ENCODE assay signal across 22 cellular contexts in genomic region chr17:7426896-7427488, GRCh38. TPM values are rescaled to one million over a fixed set of nuclear protein-coding genes. Genes with fewer than 3 reads are reported as not detected.
DNase-seq lines count a peak whose midpoint lies in the region; ATAC-seq, FAIRE-seq and TF ChIP-seq lines count a peak whose summit lies in the region.
"Had no signal": no experiment of that assay in that cellular context is flagged by ENCODE, and none has a peak within 500 bp of the region (broad histone marks: within the 10 kb centered on the region; RNA-seq: fewer than 3 reads in every experiment).

No MANE protein-coding gene starts in this region.

- H2BK5ac ChIP-seq in IMR-90 (ENCODE audit: low read depth, low read length, poor library complexity, severe bottlenecking) (no peak overlapping the region), H1 (ENCODE audit: low read depth, low read length) (no peak overlapping the region), neuronal stem cell (ENCODE audit: low read length) (peak overlapping the region; percentile 79)

- TF ChIP-seq POLR2A in IMR-90 (IDR thresholded peaks at IDR 0.05; ENCODE audit: low read depth, low read length): no peak
- TF ChIP-seq POLR2A in H1 (IDR thresholded peaks at IDR 0.05; ENCODE audit: control extremely low read depth in 1 of 2, low read depth in 2 of 2, low read length in 2 of 2): no peak

- H3K4me1 ChIP-seq in IMR-90 (ENCODE audit: control insufficient read depth, insufficient read depth, low read length): no peaks in the 10 kb centered on the region
- H3K4me1 ChIP-seq in H1 (replicated peaks in 1 of 4; ENCODE audit: control insufficient read depth in 3 of 4, insufficient read depth in 4 of 4, low read length in 3 of 4): no peaks in the 10 kb centered on the region; a peak in 1 of 7 replicates
- H3K4me1 ChIP-seq in neuronal stem cell (ENCODE audit: control insufficient read depth in 2 of 2, insufficient read depth in 1 of 2, low read depth in 1 of 2, low read length in 2 of 2): peaks cover 0 to 1% of the 10 kb centered on the region in 2 donors

- H3K14ac ChIP-seq in IMR-90 (replicated peaks; ENCODE audit: low read depth, low read length) (no peak overlapping the region), H1 (ENCODE audit: insufficient read length) (no peak overlapping the region), neuronal stem cell (ENCODE audit: low read length) (peak overlapping the region; percentile 63)

- H3K27ac ChIP-seq in IMR-90 (ENCODE audit: insufficient read depth, low read length) (no peak overlapping the region), H1 (ENCODE audit: low read depth, low read length) (no peak overlapping the region), neuronal stem cell (replicated peaks; ENCODE audit: low read length) (no peak overlapping the region)

- no peak for ATAC-seq in IMR-90 (ENCODE audit: low read depth)
- ATAC-seq in HG03097 (IDR thresholded peaks at IDR 0.05; ENCODE audit: low FRiP score, unreplicated experiment): no peak
- no peak for ATAC-seq in HG03108 (IDR thresholded peaks at IDR 0.05; ENCODE audit: unreplicated experiment)
- ATAC-seq: HCT116 had no signal

- WGBS in IMR-90 (ENCODE audit: extremely low coverage in 2 of 2, insufficient read length in 1 of 2), 2 experiments: 93% methylated on average over 17 of the region's 29 CpGs; no CpG with 5 or more reads in 1 of the 2 experiments
- 90% methylated on average over 21 of the region's 29 CpGs; no CpG with 5 or more reads in 1 of the 2 experiments for WGBS in H1 (ENCODE audit: extremely low coverage in 1 of 2, insufficient coverage in 1 of 2, insufficient read length in 1 of 2, insufficient replicate concordance in 2 of 2, low coverage in 1 of 2, low lambda C conversion rate in 2 of 2, missing lambda C conversion rate in 1 of 2), 2 experiments
- no CpG with 5 or more reads among the region's 29 CpGs for WGBS in neuronal stem cell (ENCODE audit: extremely low coverage in 2 of 2, insufficient read length in 2 of 2, insufficient replicate concordance in 1 of 2), 2 donors

- no peaks in the 10 kb centered on the region for H3K9me3 ChIP-seq in IMR-90 (ENCODE audit: control insufficient read depth, insufficient read depth, low read length)
- H3K9me3 ChIP-seq in H1 (ENCODE audit: insufficient read depth in 2 of 2, low read depth in 1 of 2, low read length in 1 of 2): no peaks in the 10 kb centered on the region
- H3K9me3 ChIP-seq in neuronal stem cell (replicated peaks in 1 of 2; ENCODE audit: control insufficient read depth in 2 of 2, insufficient read depth in 1 of 2, low read depth in 1 of 2, low read length in 2 of 2): no peaks in the 10 kb centered on the region

- H4K20me1 ChIP-seq in IMR-90 (ENCODE audit: insufficient read depth, low read length): no peaks in the 10 kb centered on the region
- peaks cover 0 to 3% of the 10 kb centered on the region in 2 experiments for H4K20me1 ChIP-seq in H1 (replicated peaks in 1 of 2; ENCODE audit: control insufficient read depth in 1 of 2, insufficient read depth in 2 of 2, low read length in 2 of 2)

- 0 out of 2 replicates have a peak, but pooled peaks cover 3% of the 10 kb centered on the region for H3K9me1 ChIP-seq in IMR-90 (ENCODE audit: insufficient read depth, low read length)

- in situ Hi-C loops in IMR-90 (cut with MboI; ENCODE audit: low sequenced_read_pairs): no loop called here

- H3K18ac ChIP-seq in IMR-90 (ENCODE audit: low read depth, low read length) (no peak overlapping the region), H1 (ENCODE audit: extremely low read depth, low read length) (no peak overlapping the region), neuronal stem cell (ENCODE audit: low read length) (peak overlapping the region; percentile 65)

- no peak for FAIRE-seq in H1 (lab: Jason Lieb, UNC)
- FAIRE-seq: GM12892 had no signal

- H2AK5ac ChIP-seq in IMR-90 (ENCODE audit: low read depth, low read length) (no peak overlapping the region), H1 (ENCODE audit: low read depth, low read length) (no peak overlapping the region), neuronal stem cell (ENCODE audit: low read depth, low read length) (peak overlapping the region; percentile 97)

- H4K91ac ChIP-seq in IMR-90 (ENCODE audit: insufficient read depth, low read depth, low read length) (no peak overlapping the region), H1 (replicated peaks; ENCODE audit: insufficient read length, low read length) (no peak overlapping the region), neuronal stem cell (ENCODE audit: low read depth, low read length, poor library complexity) (no peak overlapping the region)

- no peak overlapping the region for H3K4me3 ChIP-seq in IMR-90 (ENCODE audit: insufficient read depth, low read depth, low read length)
- no peak overlapping the region for H3K4me3 ChIP-seq in H1 (ENCODE audit: extremely low read depth in 1 of 4, insufficient read depth in 2 of 4, low read depth in 3 of 4, low read length in 4 of 4)
- H3K4me3 ChIP-seq in neuronal stem cell (ENCODE audit: low read length in 2 of 2): no peak overlapping the region

- H2BK15ac ChIP-seq in IMR-90 (ENCODE audit: low read depth, low read length): no peak overlapping the region
- H2BK15ac ChIP-seq in H1 (ENCODE audit: low read length): no peak overlapping the region; the same call in 1 of the 2 replicates
- H2BK15ac ChIP-seq in neuronal stem cell (ENCODE audit: low read length): peak overlapping the region; percentile 87

- DNase-seq in IMR-90: no peak
- no peak for DNase-seq in H1 (ENCODE audit: low read depth in 1 of 2, low spot score in 2 of 2)
- no peak for DNase-seq in neuronal stem cell (ENCODE audit: low spot score)
- DNase-seq in cerebellar cortex (ENCODE audit: low spot score): no peak
- DNase-seq: C1 segment of cervical spinal cord, Calu3, COR-L47, DMS53, DMS79 treated with DMSO at 0.1 percent for 48 hours, GF-D8, GOT3, H9 had no signal

- TF ChIP-seq EP300 in H1 (IDR thresholded peaks at IDR 0.05; ENCODE audit: borderline replicate concordance in 1 of 2, low read depth in 2 of 2, low read length in 2 of 2): no peak

- H2BK12ac ChIP-seq in H1 (ENCODE audit: low read depth, low read length) (peak overlapping the region; percentile 6; the same call in 1 of the 2 replicates), neuronal stem cell (ENCODE audit: low read length) (peak overlapping the region; percentile 42)

- intact Hi-C loops in IMR-90 (cut with micrococcal nuclease): no loop called here

- no peaks in the 10 kb centered on the region for H3K23me2 ChIP-seq in H1 (ENCODE audit: low read depth, low read length)

- H3K79me2 ChIP-seq in H1 (ENCODE audit: control insufficient read depth in 1 of 2, insufficient read depth in 2 of 2, low read length in 2 of 2): no peaks in the 10 kb centered on the region

- CTCF ChIA-PET in IMR-90 (lab: Yijun Ruan, JAX) (interaction anchor here (1.1 kb wide), 1 partner anchor 9 kb away, joined by 3 read pairs; no protein-coding TSS in a partner anchor), H1 (lab: Charles Lee; ENCODE audit: partially characterized antibody) (interaction anchor here (0.7 to 3.3 kb wide), 5 partner anchors 8 to 133 kb away, joined by 3 to 17 read pairs (median 4); partner anchors contain the start of gene TMEM102)

- H3K27me3 ChIP-seq in IMR-90 (ENCODE audit: control insufficient read depth, insufficient read depth, low read length): peaks cover 2% of the 10 kb centered on the region; the same call in 1 of the 2 replicates
- no peaks in the 10 kb centered on the region; a peak in 1 of 7 replicates for H3K27me3 ChIP-seq in H1 (replicated peaks in 1 of 4; ENCODE audit: control insufficient read depth in 3 of 4, extremely low read depth in 1 of 4, insufficient read depth in 3 of 4, low read length in 3 of 4)
- no peaks in the 10 kb centered on the region for H3K27me3 ChIP-seq in neuronal stem cell (ENCODE audit: control insufficient read depth in 3 of 3, insufficient read depth in 3 of 3, low read depth in 1 of 3, low read length in 3 of 3)

- H3K79me1 ChIP-seq in IMR-90 (ENCODE audit: low read depth in 1 of 2, low read length in 2 of 2): no peaks in the 10 kb centered on the region
- no peaks in the 10 kb centered on the region for H3K79me1 ChIP-seq in H1 (ENCODE audit: low read depth, low read length)
- peaks cover 3% of the 10 kb centered on the region for H3K79me1 ChIP-seq in neuronal stem cell (ENCODE audit: low read depth, low read length)

- TF ChIP-seq CTCF in IMR-90 (conservative IDR thresholded peaks at IDR 0.05; ENCODE audit: low read depth, low read length) (no peak), H1 (IDR thresholded peaks at IDR 0.05; ENCODE audit: control extremely low read depth in 1 of 3, insufficient read depth in 1 of 3, low read depth in 1 of 3, low read length in 3 of 3) (no peak)

- H3K9ac ChIP-seq in IMR-90 (ENCODE audit: low read depth, low read length) (no peak overlapping the region), H1 (replicated peaks in 1 of 4; ENCODE audit: extremely low read depth in 1 of 4, low read depth in 3 of 4, low read length in 3 of 4) (no peak overlapping the region), neuronal stem cell (ENCODE audit: low read depth, low read length, poor library complexity) (no peak overlapping the region)

- H3K23ac ChIP-seq in IMR-90 (ENCODE audit: low read depth, low read length) (no peak overlapping the region), H1 (ENCODE audit: insufficient read length) (no peak overlapping the region), neuronal stem cell (ENCODE audit: low read depth, low read length, poor library complexity) (peak overlapping the region; percentile 1)

- H2BK120ac ChIP-seq in IMR-90 (ENCODE audit: low read depth, low read length) (no peak overlapping the region), H1 (replicated peaks; ENCODE audit: low read depth, low read length) (no peak overlapping the region), neuronal stem cell (ENCODE audit: low read depth, low read length) (no peak overlapping the region)

- peak overlapping the region; percentile 72 for H2AK9ac ChIP-seq in IMR-90 (replicated peaks; ENCODE audit: low read depth, low read length, poor library complexity)

- H2AFZ ChIP-seq in IMR-90 (replicated peaks; ENCODE audit: low read length, poor library complexity) (no peak overlapping the region), H1 (ENCODE audit: low read length) (no peak overlapping the region), neuronal stem cell (ENCODE audit: low read length) (no peak overlapping the region)

- TF ChIP-seq RAD21 in IMR-90 (IDR thresholded peaks at IDR 0.05; ENCODE audit: low read length): no peak
- no peak; a peak in 1 of 4 replicates for TF ChIP-seq RAD21 in H1 (IDR thresholded peaks at IDR 0.05 in 1 of 2, conservative IDR thresholded peaks at IDR 0.05 in 1 of 2; ENCODE audit: low read depth in 2 of 2, low read length in 2 of 2)

- BruUV-seq in IMR-90 (replicated peaks; lab: Mats Ljungman, UMichigan): no TSS peak

- POLR2A ChIA-PET in IMR-90 (lab: Charles Lee; ENCODE audit: unreplicated experiment): no interaction called here
- POLR2A ChIA-PET in H1 (lab: Charles Lee; ENCODE audit: partially characterized antibody): interaction anchor here (0.9 to 2.0 kb wide), 4 partner anchors 11 to 58 kb away, joined by 3 to 6 read pairs (median 5); no protein-coding TSS in a partner anchor

- no peak overlapping the region for H4K5ac ChIP-seq in IMR-90 (ENCODE audit: low read depth, low read length)
- H4K5ac ChIP-seq in H1 (ENCODE audit: insufficient read length, low read depth, low read length): no peak overlapping the region

- H2BK20ac ChIP-seq in IMR-90 (ENCODE audit: low read depth, low read length) (no peak overlapping the region), H1 (ENCODE audit: low read length) (no peak overlapping the region)

- dilution Hi-C loops in IMR-90 (cut with HindIII; ENCODE audit: low sequenced_read_pairs, unreplicated experiment): no loop called here

- H3K4ac ChIP-seq in IMR-90 (ENCODE audit: low read depth, low read length) (no peak overlapping the region), H1 (replicated peaks; ENCODE audit: insufficient read length, low read depth, low read length) (no peak overlapping the region), neuronal stem cell (ENCODE audit: low read length) (no peak overlapping the region)

- no peaks in the 10 kb centered on the region for H3K36me3 ChIP-seq in IMR-90 (ENCODE audit: control insufficient read depth, insufficient read depth, low read length)
- H3K36me3 ChIP-seq in H1 (ENCODE audit: control insufficient read depth in 2 of 4, insufficient read depth in 4 of 4, low read length in 3 of 4): no peaks in the 10 kb centered on the region
- H3K36me3 ChIP-seq in neuronal stem cell (replicated peaks in 1 of 2; ENCODE audit: control insufficient read depth in 2 of 2, insufficient read depth in 2 of 2, low read length in 2 of 2): no peaks in the 10 kb centered on the region

- H4K8ac ChIP-seq in IMR-90 (ENCODE audit: low read depth in 2 of 2, low read length in 2 of 2) (no peak overlapping the region), H1 (ENCODE audit: extremely low read depth, insufficient read depth, low read length) (no peak overlapping the region), neuronal stem cell (ENCODE audit: low read depth, low read length) (no peak overlapping the region)

- H3K56ac ChIP-seq in IMR-90 (ENCODE audit: extremely low read depth, insufficient read depth, low read length): no peak overlapping the region
- H3K56ac ChIP-seq in H1 (replicated peaks; ENCODE audit: insufficient read length, low read depth, low read length): no peak overlapping the region

- H3K4me2 ChIP-seq in IMR-90 (ENCODE audit: low read depth, low read length) (no peak overlapping the region), H1 (ENCODE audit: insufficient read depth in 1 of 2, low read depth in 2 of 2, low read length in 2 of 2) (no peak overlapping the region), neuronal stem cell (ENCODE audit: insufficient read depth, low read length, poor library complexity, severe bottlenecking) (no peak overlapping the region)

RNA-seq across cellular contexts. Expression of gene SPEM2, which starts 1.6 kb away (rescaled TPM):
- total RNA-seq in IMR-90 (2012; rRNA removed): not detected in 2 replicates
- polyA plus RNA-seq in IMR-90 (2012; rRNA removed) (not detected in 2 replicates), H1 (2011; rRNA removed) (0.03 and 0.17 TPM in 2 replicates)
- not detected in 2 replicates for polyA plus RNA-seq in IMR-90 (2012; cell fraction: cytosol; rRNA removed)
- polyA plus RNA-seq in IMR-90 (2012; cell fraction: nucleus; rRNA removed; ENCODE audit: low replicate concordance): 0.13 TPM in 1 of 2 replicates, not detected in the other
- total RNA-seq in H1 (2021; fragmentation: NEBNext Ultra II Directional; extraction: Animal tissue kit (Norgen Biotek cat#: 25700)): not detected in 2 replicates
- 0.08 TPM for polyA plus RNA-seq in H1 (2011; cell fraction: cytosol; rRNA removed)
- polyA plus RNA-seq in H1 (2011; cell fraction: nucleus; rRNA removed): 0.50 TPM
- 0.22 TPM in 1 of 4 replicates, not detected in the others for polyA plus RNA-seq in H1 (2012, experiment 1 of 2)
- not detected for polyA plus RNA-seq in H1 (2012, experiment 2 of 2)
- polyA plus RNA-seq in H1 (2013, experiment 1 of 2): 0.02 TPM
- polyA plus RNA-seq in H1 (2013, experiment 2 of 2): 0.07 TPM
- not detected in 2 replicates for polyA minus RNA-seq in H1 (2011; rRNA and poly(A)+ RNA removed)
- not detected for polyA minus RNA-seq in H1 (2011; cell fraction: cytosol; rRNA and poly(A)+ RNA removed)
- polyA minus RNA-seq in H1 (2011; cell fraction: nucleus; rRNA and poly(A)+ RNA removed): not detected
- polyA plus RNA-seq in neuronal stem cell (2013, experiment 1 of 2): 0.06 TPM
- 0.01 TPM for polyA plus RNA-seq in neuronal stem cell (2013, experiment 2 of 2)
- total RNA-seq: A172; Calu3; CD4-positive, alpha-beta memory T cell; Daoy; G401; H9 had no signal
- polyA plus RNA-seq: BJ; CD4-positive, alpha-beta memory T cell had no signal

RNA-seq across cellular contexts. Expression of gene SPEM3, which starts 1.7 kb away (rescaled TPM):
- total RNA-seq in IMR-90 (2012; rRNA removed): not detected in 2 replicates
- polyA plus RNA-seq in IMR-90 (2012; rRNA removed) (not detected in 2 replicates), H1 (2011; rRNA removed) (0.02 TPM in 1 of 2 replicates, not detected in the other)
- polyA plus RNA-seq in IMR-90 (2012; cell fraction: cytosol; rRNA removed): not detected in 2 replicates
- not detected in 2 replicates for polyA plus RNA-seq in IMR-90 (2012; cell fraction: nucleus; rRNA removed; ENCODE audit: low replicate concordance)
- total RNA-seq in H1 (2021; fragmentation: NEBNext Ultra II Directional; extraction: Animal tissue kit (Norgen Biotek cat#: 25700)): not detected in 2 replicates
- polyA plus RNA-seq in H1 (2011; cell fraction: cytosol; rRNA removed): not detected
- polyA plus RNA-seq in H1 (2011; cell fraction: nucleus; rRNA removed): 0.03 TPM
- 0.04 TPM in 2 of 4 replicates, not detected in the others for polyA plus RNA-seq in H1 (2012, experiment 1 of 2)
- polyA plus RNA-seq in H1 (2012, experiment 2 of 2): not detected
- not detected for polyA plus RNA-seq in H1 (2013, experiment 1 of 2)
- not detected for polyA plus RNA-seq in H1 (2013, experiment 2 of 2)
- polyA minus RNA-seq in H1 (2011; rRNA and poly(A)+ RNA removed): not detected in 2 replicates
- polyA minus RNA-seq in H1 (2011; cell fraction: cytosol; rRNA and poly(A)+ RNA removed): not detected
- polyA minus RNA-seq in H1 (2011; cell fraction: nucleus; rRNA and poly(A)+ RNA removed): not detected
- polyA plus RNA-seq in neuronal stem cell (2013, experiment 1 of 2): not detected
- not detected for polyA plus RNA-seq in neuronal stem cell (2013, experiment 2 of 2)
- total RNA-seq: A172; A673; Calu3; CD4-positive, alpha-beta memory T cell; Daoy; G401; H9 had no signal
- polyA plus RNA-seq: BJ; CD4-positive, alpha-beta memory T cell had no signal

RNA-seq across cellular contexts. Expression of gene SPEM1, which starts 6.9 kb away (rescaled TPM):
- total RNA-seq in IMR-90 (2012; rRNA removed): not detected in 2 replicates
- polyA plus RNA-seq in IMR-90 (2012; rRNA removed) (not detected in 2 replicates), H1 (2011; rRNA removed) (0.09 TPM in 1 of 2 replicates, not detected in the other)
- not detected in 2 replicates for polyA plus RNA-seq in IMR-90 (2012; cell fraction: cytosol; rRNA removed)
- polyA plus RNA-seq in IMR-90 (2012; cell fraction: nucleus; rRNA removed; ENCODE audit: low replicate concordance): not detected in 2 replicates
- total RNA-seq in H1 (2021; fragmentation: NEBNext Ultra II Directional; extraction: Animal tissue kit (Norgen Biotek cat#: 25700)): not detected in 2 replicates
- polyA plus RNA-seq in H1 (2011; cell fraction: cytosol; rRNA removed): not detected
- polyA plus RNA-seq in H1 (2011; cell fraction: nucleus; rRNA removed): 0.90 TPM
- 0.27 TPM in 1 of 4 replicates, not detected in the others for polyA plus RNA-seq in H1 (2012, experiment 1 of 2)
- not detected for polyA plus RNA-seq in H1 (2012, experiment 2 of 2)
- polyA plus RNA-seq in H1 (2013, experiment 1 of 2): 0.06 TPM
- polyA plus RNA-seq in H1 (2013, experiment 2 of 2): 0.06 TPM
- not detected in 2 replicates for polyA minus RNA-seq in H1 (2011; rRNA and poly(A)+ RNA removed)
- polyA minus RNA-seq in H1 (2011; cell fraction: cytosol; rRNA and poly(A)+ RNA removed): not detected
- polyA minus RNA-seq in H1 (2011; cell fraction: nucleus; rRNA and poly(A)+ RNA removed): not detected
- not detected for polyA plus RNA-seq in neuronal stem cell (2013, experiment 1 of 2)
- polyA plus RNA-seq in neuronal stem cell (2013, experiment 2 of 2): not detected
- total RNA-seq: A172; Calu3; CD4-positive, alpha-beta memory T cell; Daoy; G401 had no signal
- polyA plus RNA-seq: BJ; CD4-positive, alpha-beta memory T cell had no signal

RNA-seq across cellular contexts. Expression of gene TMEM102, which starts 8.2 kb away (rescaled TPM):
- 1.1 and 1.4 TPM in 2 replicates for total RNA-seq in IMR-90 (2012; rRNA removed)
- polyA plus RNA-seq in IMR-90 (2012; rRNA removed): 2.2 and 2.3 TPM in 2 replicates
- polyA plus RNA-seq in IMR-90 (2012; cell fraction: cytosol; rRNA removed): 2.0 and 3.0 TPM in 2 replicates
- 1.2 and 2.3 TPM in 2 replicates for polyA plus RNA-seq in IMR-90 (2012; cell fraction: nucleus; rRNA removed; ENCODE audit: low replicate concordance)
- 11.2 and 12.2 TPM in 2 replicates for total RNA-seq in H1 (2021; fragmentation: NEBNext Ultra II Directional; extraction: Animal tissue kit (Norgen Biotek cat#: 25700))
- polyA plus RNA-seq in H1 (2011; rRNA removed): 10.2 and 14.9 TPM in 2 replicates
- 9.9 TPM for polyA plus RNA-seq in H1 (2011; cell fraction: cytosol; rRNA removed)
- polyA plus RNA-seq in H1 (2011; cell fraction: nucleus; rRNA removed): 11.9 TPM
- 7.1 to 9.5 TPM (median 9.0 TPM) in 4 replicates for polyA plus RNA-seq in H1 (2012, experiment 1 of 2)
- polyA plus RNA-seq in H1 (2012, experiment 2 of 2): 13.0 TPM
- 7.9 TPM for polyA plus RNA-seq in H1 (2013, experiment 1 of 2)
- 7.6 TPM for polyA plus RNA-seq in H1 (2013, experiment 2 of 2)
- 5.4 and 6.3 TPM in 2 replicates for polyA minus RNA-seq in H1 (2011; rRNA and poly(A)+ RNA removed)
- polyA minus RNA-seq in H1 (2011; cell fraction: cytosol; rRNA and poly(A)+ RNA removed): 5.1 TPM
- polyA minus RNA-seq in H1 (2011; cell fraction: nucleus; rRNA and poly(A)+ RNA removed): 8.3 TPM
- polyA plus RNA-seq in neuronal stem cell (2013, experiment 1 of 2): 0.70 TPM
- polyA plus RNA-seq in neuronal stem cell (2013, experiment 2 of 2): 0.72 TPM

RNA-seq across cellular contexts. Expression of gene FGF11, which starts 12.3 kb away (rescaled TPM):
- 0.18 and 0.28 TPM in 2 replicates for total RNA-seq in IMR-90 (2012; rRNA removed)
- polyA plus RNA-seq in IMR-90 (2012; rRNA removed) (0.99 and 1.1 TPM in 2 replicates), H1 (2011; rRNA removed) (26.1 and 42.0 TPM in 2 replicates)
- polyA plus RNA-seq in IMR-90 (2012; cell fraction: cytosol; rRNA removed): 0.96 and 1.8 TPM in 2 replicates
- polyA plus RNA-seq in IMR-90 (2012; cell fraction: nucleus; rRNA removed; ENCODE audit: low replicate concordance): 3.8 and 3.9 TPM in 2 replicates
- total RNA-seq in H1 (2021; fragmentation: NEBNext Ultra II Directional; extraction: Animal tissue kit (Norgen Biotek cat#: 25700)): 11.8 and 15.0 TPM in 2 replicates
- 24.3 TPM for polyA plus RNA-seq in H1 (2011; cell fraction: cytosol; rRNA removed)
- 47.1 TPM for polyA plus RNA-seq in H1 (2011; cell fraction: nucleus; rRNA removed)
- 16.8 to 26.7 TPM (median 19.8 TPM) in 4 replicates for polyA plus RNA-seq in H1 (2012, experiment 1 of 2)
- polyA plus RNA-seq in H1 (2012, experiment 2 of 2): 17.9 TPM
- polyA plus RNA-seq in H1 (2013, experiment 1 of 2): 11.8 TPM
- 11.9 TPM for polyA plus RNA-seq in H1 (2013, experiment 2 of 2)
- 15.9 and 22.0 TPM in 2 replicates for polyA minus RNA-seq in H1 (2011; rRNA and poly(A)+ RNA removed)
- polyA minus RNA-seq in H1 (2011; cell fraction: cytosol; rRNA and poly(A)+ RNA removed): 11.2 TPM
- 15.4 TPM for polyA minus RNA-seq in H1 (2011; cell fraction: nucleus; rRNA and poly(A)+ RNA removed)
- 5.1 TPM for polyA plus RNA-seq in neuronal stem cell (2013, experiment 1 of 2)
- 4.3 TPM for polyA plus RNA-seq in neuronal stem cell (2013, experiment 2 of 2)
- total RNA-seq: A172 had no signal
